In the genomic region with DNA sequence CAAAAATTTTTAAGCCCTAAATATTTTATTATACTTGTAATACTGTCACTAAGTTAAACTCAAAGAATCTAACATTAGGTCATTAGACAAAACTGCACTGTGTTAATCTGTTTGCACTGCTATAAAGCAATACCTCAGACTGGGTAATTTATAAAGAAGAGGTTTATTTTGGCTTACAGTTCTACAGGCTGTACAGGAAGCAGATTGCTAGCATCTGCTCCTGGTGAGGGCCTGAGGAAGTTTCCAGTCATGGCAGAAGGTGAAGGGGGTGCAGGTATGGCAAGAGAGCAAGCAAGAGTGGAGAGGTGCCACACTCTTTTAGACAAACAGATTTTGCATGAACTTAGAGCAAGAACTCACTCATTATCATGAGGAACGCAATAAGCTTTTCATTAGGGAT, we compare ENCODE assay signal across 22 cellular contexts.
"Had no signal": no experiment of that assay in that cellular context is flagged by ENCODE, and none has a peak within 500 bp of the region (broad histone marks: within the 10 kb centered on the region; RNA-seq: fewer than 3 reads in every experiment).

No MANE protein-coding gene starts in this region.

- H3K27me3 Mint-ChIP-seq: activated CD4-positive, alpha-beta memory T cell treated with anti-CD3 and anti-CD28 coated beads, Interleukin-2, amount 10 ng/mL, durations not matched to agents 7 days and 5 days; activated CD4-positive, alpha-beta T cell treated with anti-CD3 and anti-CD28 coated beads, Interleukin-2, amount 10 ng/mL, durations not matched to agents 7 days and 5 days; activated naive CD4-positive, alpha-beta T cell treated with anti-CD3 and anti-CD28 coated beads, Interleukin-2, amount 10 ng/mL, durations not matched to agents 7 days and 5 days; activated naive CD8-positive, alpha-beta T cell treated with anti-CD3 and anti-CD28 coated beads, Interleukin-2, amount 10 ng/mL, durations not matched to agents 7 days and 5 days; activated T-cell treated with anti-CD3 and anti-CD28 coated beads, Interleukin-2, amount 50 U/mL, for 24 hours; brain had no signal

- H3K36me3 Mint-ChIP-seq: activated naive CD4-positive, alpha-beta T cell treated with anti-CD3 and anti-CD28 coated beads, Interleukin-2, amount 10 ng/mL, durations not matched to agents 7 days and 5 days had no signal

- H3K4me1 Mint-ChIP-seq: activated CD4-positive, alpha-beta memory T cell treated with anti-CD3 and anti-CD28 coated beads, Interleukin-2, amount 10 ng/mL, durations not matched to agents 7 days and 5 days; activated CD4-positive, alpha-beta T cell treated with anti-CD3 and anti-CD28 coated beads, Interleukin-2, amount 10 ng/mL, durations not matched to agents 7 days and 5 days; activated naive CD4-positive, alpha-beta T cell treated with anti-CD3 and anti-CD28 coated beads, Interleukin-2, amount 10 ng/mL, durations not matched to agents 7 days and 5 days; activated naive CD8-positive, alpha-beta T cell treated with anti-CD3 and anti-CD28 coated beads, Interleukin-2, amount 10 ng/mL, durations not matched to agents 7 days and 5 days had no signal

- H3K4me3 Mint-ChIP-seq: activated CD4-positive, alpha-beta memory T cell treated with anti-CD3 and anti-CD28 coated beads, Interleukin-2, amount 10 ng/mL, durations not matched to agents 7 days and 5 days; activated CD4-positive, alpha-beta T cell treated with anti-CD3 and anti-CD28 coated beads, Interleukin-2, amount 10 ng/mL, durations not matched to agents 7 days and 5 days; activated naive CD4-positive, alpha-beta T cell treated with anti-CD3 and anti-CD28 coated beads, Interleukin-2, amount 10 ng/mL, durations not matched to agents 7 days and 5 days; activated naive CD8-positive, alpha-beta T cell treated with anti-CD3 and anti-CD28 coated beads, Interleukin-2, amount 10 ng/mL, durations not matched to agents 7 days and 5 days; activated T-cell treated with anti-CD3 and anti-CD28 coated beads, Interleukin-2, amount 50 U/mL, for 24 hours; activated T-cell treated with anti-CD3 and anti-CD28 coated beads, Interleukin-2, amount 50 U/mL, for 72 hours; brain; WTC11 had no signal

- H3K27ac Mint-ChIP-seq: activated CD4-positive, alpha-beta memory T cell treated with anti-CD3 and anti-CD28 coated beads, Interleukin-2, amount 10 ng/mL, durations not matched to agents 7 days and 5 days; activated CD4-positive, alpha-beta T cell treated with anti-CD3 and anti-CD28 coated beads, Interleukin-2, amount 10 ng/mL, durations not matched to agents 7 days and 5 days; activated naive CD4-positive, alpha-beta T cell treated with anti-CD3 and anti-CD28 coated beads, Interleukin-2, amount 10 ng/mL, durations not matched to agents 7 days and 5 days; activated naive CD8-positive, alpha-beta T cell treated with anti-CD3 and anti-CD28 coated beads, Interleukin-2, amount 10 ng/mL, durations not matched to agents 7 days and 5 days; activated T-cell treated with anti-CD3 and anti-CD28 coated beads, Interleukin-2, amount 50 U/mL, for 24 hours; activated T-cell treated with anti-CD3 and anti-CD28 coated beads, Interleukin-2, amount 50 U/mL, for 72 hours; brain; WTC11 had no signal

- DNase-seq: activated CD4-positive, alpha-beta memory T cell treated with anti-CD3 and anti-CD28 coated beads, Interleukin-2, amount 10 ng/mL, durations not matched to agents 7 days and 5 days; activated CD4-positive, alpha-beta T cell treated with anti-CD3 and anti-CD28 coated beads for 1 hour; activated CD4-positive, alpha-beta T cell treated with anti-CD3 and anti-CD28 coated beads for 4 hours; activated CD4-positive, alpha-beta T cell treated with anti-CD3 and anti-CD28 coated beads, Interleukin-2, amount 10 ng/mL, durations not matched to agents 7 days and 5 days; activated CD4-positive, alpha-beta T cell treated with anti-CD3 and anti-CD28 coated beads, Interleukin-2, amount 50 U/mL, for 4 hours; activated CD8-positive, alpha-beta memory T cell treated with anti-CD3 and anti-CD28 coated beads, Interleukin-2, amount 50 U/mL, for 48 hours; activated gamma-delta T cell; activated naive CD4-positive, alpha-beta T cell; activated naive CD4-positive, alpha-beta T cell treated with anti-CD3 and anti-CD28 coated beads, Interleukin-2, amount 10 ng/mL, durations not matched to agents 7 days and 5 days; activated naive CD8-positive, alpha-beta T cell treated with anti-CD3 and anti-CD28 coated beads, Interleukin-2, amount 10 ng/mL, durations not matched to agents 7 days and 5 days; activated T-cell treated with anti-CD3 and anti-CD28 coated beads for 4 hours; activated T-cell treated with anti-CD3 and anti-CD28 coated beads, Interleukin-2, amount 50 U/mL, for 24 hours; activated T-cell treated with anti-CD3 and anti-CD28 coated beads, Interleukin-2, amount 50 U/mL, for 72 hours; central memory CD4-positive, alpha-beta T cell; cerebellar nuclear complex; colonic mucosa; effector CD8-positive, alpha-beta T cell; foreskin fibroblast; head of caudate nucleus; T-helper 2 cell had no signal
